Comparison of ENCODE assay signal across 1 cellular context in genomic region chr16:31260136-31260931, GRCh38.
TF ChIP-seq lines count a peak whose summit lies in the region.

No MANE protein-coding gene starts in this region.

TF ChIP-seq in GM12878, 131 proteins besides CTCF, POLR2A, EP300 and RAD21:
- TF ChIP-seq CHD1 (IDR thresholded peaks at IDR 0.05; ENCODE audit: low read depth, low read length) (no peak), KDM1A (IDR thresholded peaks at IDR 0.05; ENCODE audit: borderline replicate concordance) (no peak)
TF ChIP-seq in GM12878: peak in this region for 0.
